6 cellular contexts compared by ENCODE assay signal in the genomic region with DNA sequence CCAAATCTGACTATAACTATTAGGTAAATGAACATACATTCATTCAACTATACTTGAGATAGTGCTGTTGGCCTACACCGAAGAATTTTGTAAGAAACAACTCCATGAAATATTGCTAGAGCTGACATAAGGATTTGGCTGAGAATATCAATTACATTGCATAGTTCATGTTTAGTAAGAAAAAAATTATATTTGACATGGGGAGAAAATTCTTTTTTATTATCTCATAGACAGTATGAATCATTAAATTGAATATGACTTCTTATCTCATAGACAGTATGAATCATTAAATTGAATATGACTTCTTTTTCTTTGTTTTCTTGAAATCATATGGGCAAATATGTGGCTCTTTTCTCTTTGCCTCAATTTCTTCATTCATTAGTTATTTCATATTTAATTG.
"Had no signal": no experiment of that assay in that cellular context is flagged by ENCODE, and none has a peak within 500 bp of the region (broad histone marks: within the 10 kb centered on the region; RNA-seq: fewer than 3 reads in every experiment).

No MANE protein-coding gene starts in this region.

- H3K4me3 ChIP-seq: GM23248, HAP-1 had no signal

- H3K9me3 ChIP-seq: HAP-1 had no signal

- H2AFZ ChIP-seq: GM23248 had no signal

- DNase-seq: GM23248, GOT3, H7, IMR-90 had no signal

- H3K27ac ChIP-seq: GM23248 had no signal

- H3K9ac ChIP-seq: GM23248 had no signal

- FAIRE-seq: HTR-8/SVneo had no signal

- H3K36me3 ChIP-seq: HAP-1 had no signal

- H3K4me1 ChIP-seq: HAP-1 had no signal
